ENCODE assay signal across 20 cellular contexts in genomic region chr3:41247590-41247989, GRCh38. TPM values are rescaled to one million over a fixed set of nuclear protein-coding genes. Genes with fewer than 3 reads are reported as not detected.
A peak's percentile ranks its signal among the peaks of the same experiment; 100 is the strongest.
DNase-seq lines count a peak whose midpoint lies in the region; ATAC-seq, FAIRE-seq and TF ChIP-seq lines count a peak whose summit lies in the region.
"Had no signal": no experiment of that assay in that cellular context is flagged by ENCODE, and none has a peak within 500 bp of the region (broad histone marks: within the 10 kb centered on the region; RNA-seq: fewer than 3 reads in every experiment).

No MANE protein-coding gene starts in this region.

- TF ChIP-seq POLR2A in HepG2 (IDR thresholded peaks at IDR 0.05; ENCODE audit: insufficient read depth in 1 of 2, low read depth in 2 of 2, low read length in 2 of 2) (no peak), right lobe of liver (IDR thresholded peaks at IDR 0.05) (no peak), breast epithelium (IDR thresholded peaks at IDR 0.05) (no peak)

- H3K79me2 ChIP-seq in HepG2 (ENCODE audit: insufficient read depth, low read length) = no peaks in the 10 kb centered on the region

- CTCF ChIA-PET in HepG2 (lab: Yijun Ruan, JAX; ENCODE audit: low intra/inter-chr PET ratio, low total read pairs) = no interaction called here

- ATAC-seq in HepG2 (peak; percentile 68), right lobe of liver (no peak), psoas muscle (no peak)

- TF ChIP-seq RAD21 in HepG2 (CRISPR knock-in tag; IDR thresholded peaks at IDR 0.05) = no peak

- H3K27me3 ChIP-seq in HepG2 (ENCODE audit: control insufficient read depth in 1 of 2, insufficient read depth in 2 of 2, low read length in 2 of 2) (no peaks in the 10 kb centered on the region), right lobe of liver (no peaks in the 10 kb centered on the region), breast epithelium (no peaks in the 10 kb centered on the region), psoas muscle (ENCODE audit: insufficient read depth in 3 of 3, low read length in 2 of 3) (no peaks in the 10 kb centered on the region)
- H3K27me3 ChIP-seq: SJCRH30 had no signal

- FAIRE-seq in HepG2 (lab: Jason Lieb, UNC) = peak; percentile 95
- peak; percentile 72 for FAIRE-seq in urothelium cell line (lab: Jason Lieb, UNC)
- FAIRE-seq in kidney (lab: Jason Lieb, UNC) = no peak
- FAIRE-seq: A204.1 had no signal

- 39% methylated on average over 4 of the region's 9 CpGs for WGBS in HepG2 (ENCODE audit: low lambda C conversion rate)
- WGBS in right lobe of liver (ENCODE audit: insufficient coverage, low coverage, low lambda C conversion rate, missing lambda C conversion rate) = 100% methylated on average over 6 of the region's 9 CpGs
- 80 to 83% (median 82%) methylated on average over 9 of the region's 9 CpGs for WGBS in psoas muscle, 3 donors

- TF ChIP-seq EP300 in HepG2 (IDR thresholded peaks at IDR 0.05; ENCODE audit: low read depth in 2 of 2, low read length in 2 of 2) (peak in 1 of 2 experiments; percentile 90; a peak in 3 of 4 replicates), HepG2 (CRISPR knock-in tag; IDR thresholded peaks at IDR 0.05; ENCODE audit: borderline replicate concordance) (peak; percentile 90)

- peaks cover 53% of the 10 kb centered on the region for H3K4me1 ChIP-seq in HepG2 (ENCODE audit: insufficient read depth, low read length)
- H3K4me1 ChIP-seq in right lobe of liver = no peaks in the 10 kb centered on the region
- H3K4me1 ChIP-seq in breast epithelium = no peaks in the 10 kb centered on the region
- no peaks in the 10 kb centered on the region for H3K4me1 ChIP-seq in psoas muscle
- no peaks in the 10 kb centered on the region for H3K4me1 ChIP-seq in kidney (ENCODE audit: control insufficient read depth in 1 of 2, insufficient read depth in 1 of 2, low read depth in 1 of 2, low read length in 2 of 2)
- H3K4me1 ChIP-seq: HAP-1, SJCRH30 had no signal

- H3K9me3 ChIP-seq in HepG2 (ENCODE audit: low read length) = no peaks in the 10 kb centered on the region
- H3K9me3 ChIP-seq in right lobe of liver = no peaks in the 10 kb centered on the region
- H3K9me3 ChIP-seq in breast epithelium = no peaks in the 10 kb centered on the region
- H3K9me3 ChIP-seq in psoas muscle = no peaks in the 10 kb centered on the region
- H3K9me3 ChIP-seq in kidney (ENCODE audit: control insufficient read depth in 1 of 2, low read length in 2 of 2) = no peaks in the 10 kb centered on the region
- H3K9me3 ChIP-seq: HAP-1, SJCRH30 had no signal

- H3K36me3 ChIP-seq in HepG2 (replicated peaks in 1 of 2; ENCODE audit: control insufficient read depth in 1 of 2, insufficient read depth in 2 of 2, low read length in 2 of 2) (peaks cover 0 to 10% of the 10 kb centered on the region in 2 experiments), right lobe of liver (no peaks in the 10 kb centered on the region), breast epithelium (no peaks in the 10 kb centered on the region), psoas muscle (ENCODE audit: insufficient read depth in 1 of 2, low read depth in 1 of 2) (no peaks in the 10 kb centered on the region), kidney (ENCODE audit: control insufficient read depth in 1 of 2, insufficient read depth in 2 of 2, low read length in 2 of 2) (peaks cover 2 to 10% of the 10 kb centered on the region in 2 donors)
- H3K36me3 ChIP-seq: HAP-1, SJCRH30 had no signal

- POLR2A ChIA-PET in HepG2 (lab: Yijun Ruan, JAX) = interaction anchor here (1.0 to 1.3 kb wide), 4 partner anchors 19 to 48 kb away, joined by 3 to 13 read pairs (median 6); partner anchors contain the start of gene CTNNB1

- DNase-seq in HepG2 (ENCODE audit: low spot score) (peak; percentile 95), right lobe of liver (no peak), breast epithelium (ENCODE audit: low spot score in 2 of 2) (peak in 1 of 2 donors; percentile 57), midbrain (lab: John Stamatoyannopoulos, UW) (peak; percentile 34), urothelium cell line (ENCODE audit: low spot score) (peak; percentile 62), psoas muscle (no peak), kidney (no peak)
- no peak for DNase-seq in stimulated activated CD4-positive, alpha-beta T cell treated with anti-CD3 and anti-CD28 coated beads, Interleukin-1b, Interleukin-23, amount 100 ng/mL, for 48 hours
- DNase-seq: DMS 273 treated with DMSO at 0.1 percent for 48 hours, KBM-7, NCI-H1417 treated with DMSO at 0.1 percent for 48 hours, NCI-H2029, NCI-H2171 treated with DMSO at 0.1 percent for 48 hours, NCI-H446 treated with DMSO at 0.1 percent for 48 hours, NCI-H774, RPMI8226, SJCRH30 had no signal

- no TSS peak for BruUV-seq in HepG2 (replicated peaks; lab: Mats Ljungman, UMichigan)

- H3K4me2 ChIP-seq in HepG2 (ENCODE audit: low read depth, low read length) = peak overlapping the region; percentile 54

- H3K4me3 ChIP-seq in HepG2 (replicated peaks in 1 of 3; ENCODE audit: insufficient read depth in 1 of 3, low read depth in 2 of 3, low read length in 3 of 3) (no peak overlapping the region), right lobe of liver (no peak overlapping the region), breast epithelium (no peak overlapping the region), psoas muscle (no peak overlapping the region), kidney (ENCODE audit: low read length in 2 of 2) (no peak overlapping the region)
- H3K4me3 ChIP-seq: HAP-1, SJCRH30 had no signal

- in situ Hi-C loops in HepG2 (cut with HindIII; ENCODE audit: extremely low pct_ligation_motif_present, low pct_unique_long_range_greater_than_20kb) = no loop called here

- TF ChIP-seq CTCF in HepG2 (CRISPR knock-in tag; IDR thresholded peaks at IDR 0.05) (no peak), right lobe of liver (IDR thresholded peaks at IDR 0.05) (no peak), breast epithelium (IDR thresholded peaks at IDR 0.05) (no peak), psoas muscle (IDR thresholded peaks at IDR 0.05) (no peak), kidney (IDR thresholded peaks at IDR 0.05; ENCODE audit: borderline replicate concordance, extremely low read depth, insufficient read depth) (no peak)

- no peak overlapping the region for H2AFZ ChIP-seq in HepG2 (ENCODE audit: low read length)

- intact Hi-C loops in HepG2 (cut with micrococcal nuclease; ENCODE audit: unreplicated experiment) = loop anchor here (1.0 to 10.0 kb wide), 4 partner anchors 21 to 663 kb away; no protein-coding TSS in a partner anchor
- intact Hi-C loops in right lobe of liver (cut with DNase I) = no loop called here
- intact Hi-C loops in breast epithelium (cut with DNase I; ENCODE audit: low total_unique reads) = no loop called here
- intact Hi-C loops in psoas muscle (cut with DNase I) = no loop called here
- intact Hi-C loops in kidney (cut with DNase I) = no loop called here

- peak overlapping the region; percentile 32; the same call in 1 of the 2 replicates for H3K9ac ChIP-seq in HepG2 (ENCODE audit: insufficient read depth, low read depth, low read length)
- H3K9ac ChIP-seq in kidney (ENCODE audit: low read length in 2 of 2) = no peak overlapping the region

- peak overlapping the region; percentile 48 for H3K27ac ChIP-seq in HepG2 (ENCODE audit: extremely low read length, insufficient read depth, low read length)
- H3K27ac ChIP-seq in right lobe of liver = no peak overlapping the region
- peak overlapping the region; percentile 33 to 55 for H3K27ac ChIP-seq in breast epithelium
- H3K27ac ChIP-seq in psoas muscle = no peak overlapping the region
- no peak overlapping the region for H3K27ac ChIP-seq in kidney (ENCODE audit: low read depth in 2 of 2, low read length in 2 of 2)
- H3K27ac ChIP-seq: C4-2B, SJCRH30 had no signal

- no peaks in the 10 kb centered on the region for H4K20me1 ChIP-seq in HepG2 (ENCODE audit: insufficient read depth, low read length)

TF ChIP-seq in HepG2, 621 proteins besides CTCF, POLR2A, EP300 and RAD21 (continues in another document):
- peak; percentile 96 for TF ChIP-seq ZNF644 (CRISPR knock-in tag; IDR thresholded peaks at IDR 0.05; ENCODE audit: low read depth)
- peak; percentile 84; the same call in 1 of the 2 replicates for TF ChIP-seq ZSCAN29 (CRISPR knock-in tag; conservative IDR thresholded peaks at IDR 0.05)

RNA-seq across cellular contexts. Expression of gene CTNNB1, which starts 48.3 kb away (rescaled TPM):
- 489 and 700 TPM in 2 replicates for total RNA-seq in HepG2 (2016; rRNA removed; fragmentation: Illumina TruSeq; extraction: Trizol)
- total RNA-seq in HepG2 (2016; cell fraction: cytosol; rRNA removed; fragmentation: Illumina TruSeq; extraction: Trizol; ENCODE audit: low read depth) = 50.2 and 54.9 TPM in 2 replicates
- total RNA-seq in HepG2 (2016; cell fraction: insoluble cytoplasmic fraction; rRNA removed; fragmentation: Illumina TruSeq; extraction: Trizol) = 488 and 720 TPM in 2 replicates
- total RNA-seq in HepG2 (2016; cell fraction: membrane; rRNA removed; fragmentation: Illumina TruSeq; extraction: Trizol) = 94.6 and 98.6 TPM in 2 replicates
- total RNA-seq in HepG2 (2016; cell fraction: nucleus; rRNA removed; fragmentation: Illumina TruSeq; extraction: Trizol) = 268 and 292 TPM in 2 replicates
- polyA plus RNA-seq in HepG2 (2011; rRNA removed) = 398 and 417 TPM in 2 replicates
- polyA plus RNA-seq in HepG2 (2011; cell fraction: cytosol; rRNA removed) = 460 and 473 TPM in 2 replicates
- polyA plus RNA-seq in HepG2 (2011; cell fraction: nucleus; rRNA removed) = 417 and 480 TPM in 2 replicates
- polyA plus RNA-seq in HepG2 (2012) = 229 and 276 TPM in 2 replicates
- 7.0 and 9.4 TPM in 2 replicates for polyA plus RNA-seq in HepG2 (2016; cell fraction: cytosol; fragmentation: Illumina TruSeq; extraction: Trizol; ENCODE audit: low read depth)
- 347 and 367 TPM in 2 replicates for polyA plus RNA-seq in HepG2 (2016; cell fraction: insoluble cytoplasmic fraction; fragmentation: Illumina TruSeq; extraction: Trizol; ENCODE audit: low read depth)
- polyA plus RNA-seq in HepG2 (2016; cell fraction: membrane; fragmentation: Illumina TruSeq; extraction: Trizol; ENCODE audit: low read depth) = 21.8 and 23.3 TPM in 2 replicates
- 235 and 254 TPM in 2 replicates for polyA plus RNA-seq in HepG2 (2016; cell fraction: nucleus; fragmentation: Illumina TruSeq; extraction: Trizol; ENCODE audit: insufficient read depth, low read depth)
- polyA minus RNA-seq in HepG2 (2011; rRNA and poly(A)+ RNA removed; ENCODE audit: low replicate concordance) = 1,533 and 3,275 TPM in 2 replicates
- polyA minus RNA-seq in HepG2 (2011; cell fraction: cytosol; rRNA and poly(A)+ RNA removed) = 616 and 632 TPM in 2 replicates
- 538 and 639 TPM in 2 replicates for polyA minus RNA-seq in HepG2 (2011; cell fraction: nucleus; rRNA and poly(A)+ RNA removed)
- total RNA-seq in right lobe of liver = 100 to 1,000 TPM; 107 to 160 (median 138) TPM
- 100 to 1,000 TPM; 419 to 687 (median 617) TPM for total RNA-seq in breast epithelium
- total RNA-seq in psoas muscle = 100 to 1,000 TPM in 3 of 4 donors, 10 to 100 TPM in 1; 93.8 to 128 (median 113) TPM
- 10 to 100 TPM; 32.1 to 78.8 (median 62.6) TPM for polyA plus RNA-seq in psoas muscle
- total RNA-seq in kidney = 329 TPM
- polyA plus RNA-seq in kidney (ENCODE audit: insufficient read depth, low read depth, low replicate concordance) = 97.0 TPM

Comparison
In these comparisons a context has a peak if more than half of its experiments do, and no peak if none do; other contexts are left out.
1. DNase-seq: peak in HepG2 (single experiment), midbrain (single experiment) and urothelium cell line (single experiment); none in right lobe of liver (0 of 3), psoas muscle (0 of 2), kidney (single experiment) and stimulated activated CD4-positive, alpha-beta T cell treated with anti-CD3 and anti-CD28 coated beads, Interleukin-1b, Interleukin-23, amount 100 ng/mL, for 48 hours (single experiment).
2. H3K27ac ChIP-seq: peak in HepG2 (single experiment) and breast epithelium (2 of 2); none in right lobe of liver (0 of 3), psoas muscle (single experiment) and kidney (0 of 2).